Comparison of ENCODE assay signal across 8 cellular contexts in the genomic region with DNA sequence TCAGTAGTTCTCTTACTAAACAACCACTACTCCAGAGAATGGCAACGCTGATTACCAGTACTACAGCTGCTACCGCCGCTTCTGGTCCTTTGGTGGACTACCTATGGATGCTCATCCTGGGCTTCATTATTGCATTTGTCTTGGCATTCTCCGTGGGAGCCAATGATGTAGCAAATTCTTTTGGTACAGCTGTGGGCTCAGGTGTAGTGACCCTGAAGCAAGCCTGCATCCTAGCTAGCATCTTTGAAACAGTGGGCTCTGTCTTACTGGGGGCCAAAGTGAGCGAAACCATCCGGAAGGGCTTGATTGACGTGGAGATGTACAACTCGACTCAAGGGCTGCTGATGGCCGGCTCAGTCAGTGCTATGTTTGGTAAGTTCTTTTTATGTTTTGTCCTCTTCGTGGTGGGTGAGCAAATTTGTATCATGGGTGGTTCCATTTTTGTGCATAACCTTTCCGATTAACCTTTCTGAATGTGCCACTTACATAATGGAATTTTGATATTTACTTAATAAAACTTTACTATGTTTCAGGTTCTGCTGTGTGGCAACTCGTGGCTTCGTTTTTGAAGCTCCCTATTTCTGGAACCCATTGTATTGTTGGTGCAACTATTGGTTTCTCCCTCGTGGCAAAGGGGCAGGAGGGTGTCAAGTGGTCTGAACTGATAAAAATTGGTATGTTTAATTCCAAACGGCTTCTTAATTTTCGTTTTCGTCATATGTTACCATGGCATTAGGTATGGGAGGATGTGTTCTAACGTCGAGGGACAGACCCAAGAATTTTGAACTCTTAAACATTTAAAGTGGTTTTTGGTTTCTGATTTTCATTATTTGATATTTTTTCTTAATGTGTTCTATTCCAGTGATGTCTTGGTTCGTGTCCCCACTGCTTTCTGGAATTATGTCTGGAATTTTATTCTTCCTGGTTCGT.
DNase-seq lines count a peak whose midpoint lies in the region; ATAC-seq lines count a peak whose summit lies in the region.

No MANE protein-coding gene starts in this region.

- H3K27ac Mint-ChIP-seq in central memory CD8-positive, alpha-beta T cell (ENCODE audit: low read depth): peak overlapping the region; percentile 79

- no peak overlapping the region for H3K9ac ChIP-seq in muscle layer of colon (ENCODE audit: low read length)

- no peak for ATAC-seq in central memory CD8-positive, alpha-beta T cell (replicated peaks; ENCODE audit: extremely low read depth, poor library complexity, severe bottlenecking)
- ATAC-seq in HG02840 (IDR thresholded peaks at IDR 0.05; ENCODE audit: low FRiP score, unreplicated experiment) (no peak), HG02642 (IDR thresholded peaks at IDR 0.05; ENCODE audit: poor library complexity, unreplicated experiment) (no peak), HG03432 (IDR thresholded peaks at IDR 0.05; ENCODE audit: unreplicated experiment) (no peak)

- H3K9me3 ChIP-seq in muscle layer of colon (ENCODE audit: low read length): no peaks in the 10 kb centered on the region

- no peaks in the 10 kb centered on the region for H3K9me3 Mint-ChIP-seq in central memory CD8-positive, alpha-beta T cell

- H3K27me3 Mint-ChIP-seq in central memory CD8-positive, alpha-beta T cell: no peaks in the 10 kb centered on the region

- DNase-seq in NCI-H82 (lab: John Stamatoyannopoulos, UW): peak; percentile 68
- DNase-seq in NCI-H82 treated with DMSO at 0.1 percent for 48 hours (lab: John Stamatoyannopoulos, UW; ENCODE audit: unreplicated experiment): no peak
- DNase-seq in NCI-H2227 treated with DMSO at 0.1 percent for 48 hours (lab: John Stamatoyannopoulos, UW): peak; percentile 69
- DNase-seq in central memory CD8-positive, alpha-beta T cell (ENCODE audit: low spot score in 2 of 2): no peak

- H3K4me1 ChIP-seq in muscle layer of colon (ENCODE audit: insufficient read depth, low read length): peaks cover 32% of the 10 kb centered on the region

- peaks cover 68% of the 10 kb centered on the region for H3K36me3 Mint-ChIP-seq in central memory CD8-positive, alpha-beta T cell (ENCODE audit: insufficient read depth)

- H3K4me1 Mint-ChIP-seq in central memory CD8-positive, alpha-beta T cell: peaks cover 74% of the 10 kb centered on the region

- peak overlapping the region; percentile 43 for H3K27ac ChIP-seq in muscle layer of colon (ENCODE audit: low read depth, low read length)

- H3K27me3 ChIP-seq in muscle layer of colon (ENCODE audit: control insufficient read depth in 1 of 2, insufficient read depth in 2 of 2, low read length in 2 of 2): no peaks in the 10 kb centered on the region

- H3K4me3 Mint-ChIP-seq in central memory CD8-positive, alpha-beta T cell: peak overlapping the region; percentile 88

- H3K36me3 ChIP-seq in muscle layer of colon (ENCODE audit: insufficient read depth, low read length): peaks cover 35% of the 10 kb centered on the region

- H3K4me3 ChIP-seq in muscle layer of colon (ENCODE audit: low read depth in 1 of 2, low read length in 2 of 2): peak overlapping the region; percentile 67 to 85

Comparison
In these comparisons a context has a peak if more than half of its experiments do, and no peak if none do; other contexts are left out.
1. DNase-seq: peak in NCI-H82 (single experiment) and NCI-H2227 treated with DMSO at 0.1 percent for 48 hours (single experiment); none in NCI-H82 treated with DMSO at 0.1 percent for 48 hours (single experiment) and central memory CD8-positive, alpha-beta T cell (0 of 2).